17 cellular contexts compared by ENCODE assay signal in genomic region chr6:104603108-104603745, GRCh38.
DNase-seq lines count a peak whose midpoint lies in the region; ATAC-seq and TF ChIP-seq lines count a peak whose summit lies in the region.
"Had no signal": no experiment of that assay in that cellular context is flagged by ENCODE, and none has a peak within 500 bp of the region (broad histone marks: within the 10 kb centered on the region; RNA-seq: fewer than 3 reads in every experiment).

No MANE protein-coding gene starts in this region.

- peak; percentile 80 for ATAC-seq in activated naive CD8-positive, alpha-beta T cell treated with anti-CD3 and anti-CD28 coated beads, Interleukin-2, amount 50 U/mL, for 24 hours
- ATAC-seq in HG03378 (IDR thresholded peaks at IDR 0.05; ENCODE audit: unreplicated experiment) = no peak

- no peak overlapping the region for H3K4me3 Mint-ChIP-seq in activated CD4-positive, alpha-beta T cell treated with anti-CD3 and anti-CD28 coated beads, Interleukin-2, amount 10 ng/mL, durations not matched to agents 24 days and 14 days
- H3K4me3 Mint-ChIP-seq in activated CD4-positive, alpha-beta T cell treated with anti-CD3 and anti-CD28 coated beads, Interleukin-2, amount 10 ng/mL, durations not matched to agents 7 days and 5 days = no peak overlapping the region
- H3K4me3 Mint-ChIP-seq in activated naive CD8-positive, alpha-beta T cell treated with anti-CD3 and anti-CD28 coated beads, Interleukin-2, amount 50 U/mL, for 24 hours = no peak overlapping the region
- H3K4me3 Mint-ChIP-seq in progenitor cell of endocrine pancreas (ENCODE audit: low read depth) = no peak overlapping the region

- TF ChIP-seq CTCF in progenitor cell of endocrine pancreas (IDR thresholded peaks at IDR 0.05; ENCODE audit: unreplicated experiment) = no peak

- peak; percentile 60 for DNase-seq in activated CD4-positive, alpha-beta T cell treated with anti-CD3 and anti-CD28 coated beads, Interleukin-2, amount 10 ng/mL, durations not matched to agents 24 days and 14 days
- DNase-seq in activated CD4-positive, alpha-beta T cell treated with anti-CD3 and anti-CD28 coated beads, Interleukin-2, amount 10 ng/mL, durations not matched to agents 7 days and 5 days = no peak
- DNase-seq in MV-4-11 (lab: John Stamatoyannopoulos, UW) (peak; percentile 14), progenitor cell of endocrine pancreas (ENCODE audit: low spot score, unreplicated experiment) (no peak), NCI-H446 (lab: John Stamatoyannopoulos, UW) (no peak), ACHN (no peak)
- DNase-seq in activated naive CD8-positive, alpha-beta T cell treated with anti-CD3 and anti-CD28 coated beads, Interleukin-2, amount 50 U/mL, for 24 hours = no peak
- DNase-seq: activated CD8-positive, alpha-beta memory T cell treated with anti-CD3 and anti-CD28 coated beads for 24 hours; Caco-2; DMS79 treated with DMSO at 0.1 percent for 48 hours; HCEC 1CT; MG63; NCI-H1694; NCI-H748 treated with DMSO at 0.1 percent for 48 hours; SJCRH30 had no signal

- intact Hi-C loops in activated CD4-positive, alpha-beta T cell treated with anti-CD3 and anti-CD28 coated beads, Interleukin-2, amount 10 ng/mL, durations not matched to agents 24 days and 14 days (cut with micrococcal nuclease) = no loop called here

- POLR2A ChIA-PET in activated CD4-positive, alpha-beta T cell treated with anti-CD3 and anti-CD28 coated beads, Interleukin-2, amount 10 ng/mL, durations not matched to agents 7 days and 5 days (lab: Charles Lee) = no interaction called here

- H3K4me1 Mint-ChIP-seq in activated CD4-positive, alpha-beta T cell treated with anti-CD3 and anti-CD28 coated beads, Interleukin-2, amount 10 ng/mL, durations not matched to agents 24 days and 14 days = peaks cover 20% of the 10 kb centered on the region
- peaks cover 11% of the 10 kb centered on the region for H3K4me1 Mint-ChIP-seq in activated CD4-positive, alpha-beta T cell treated with anti-CD3 and anti-CD28 coated beads, Interleukin-2, amount 10 ng/mL, durations not matched to agents 7 days and 5 days
- peaks cover 15% of the 10 kb centered on the region for H3K4me1 Mint-ChIP-seq in activated naive CD8-positive, alpha-beta T cell treated with anti-CD3 and anti-CD28 coated beads, Interleukin-2, amount 50 U/mL, for 24 hours
- peaks cover 29% of the 10 kb centered on the region for H3K4me1 Mint-ChIP-seq in progenitor cell of endocrine pancreas (ENCODE audit: low read depth)

- in situ Hi-C loops in ACHN (cut with HindIII; ENCODE audit: low pct_ligation_motif_present, low pct_unique_long_range_greater_than_20kb, low sequenced_read_pairs) = no loop called here

- CTCF ChIA-PET in activated CD4-positive, alpha-beta T cell treated with anti-CD3 and anti-CD28 coated beads, Interleukin-2, amount 10 ng/mL, durations not matched to agents 7 days and 5 days (lab: Charles Lee) = no interaction called here

- peaks cover 5% of the 10 kb centered on the region for H3K9me3 Mint-ChIP-seq in activated CD4-positive, alpha-beta T cell treated with anti-CD3 and anti-CD28 coated beads, Interleukin-2, amount 10 ng/mL, durations not matched to agents 24 days and 14 days
- H3K9me3 Mint-ChIP-seq in activated CD4-positive, alpha-beta T cell treated with anti-CD3 and anti-CD28 coated beads, Interleukin-2, amount 10 ng/mL, durations not matched to agents 7 days and 5 days = no peaks in the 10 kb centered on the region
- no peaks in the 10 kb centered on the region for H3K9me3 Mint-ChIP-seq in activated naive CD8-positive, alpha-beta T cell treated with anti-CD3 and anti-CD28 coated beads, Interleukin-2, amount 50 U/mL, for 24 hours
- no peaks in the 10 kb centered on the region for H3K9me3 Mint-ChIP-seq in progenitor cell of endocrine pancreas (ENCODE audit: low read depth)

- H3K36me3 Mint-ChIP-seq in activated CD4-positive, alpha-beta T cell treated with anti-CD3 and anti-CD28 coated beads, Interleukin-2, amount 10 ng/mL, durations not matched to agents 24 days and 14 days (ENCODE audit: low read depth) = no peaks in the 10 kb centered on the region
- no peaks in the 10 kb centered on the region for H3K36me3 Mint-ChIP-seq in activated CD4-positive, alpha-beta T cell treated with anti-CD3 and anti-CD28 coated beads, Interleukin-2, amount 10 ng/mL, durations not matched to agents 7 days and 5 days (ENCODE audit: low read depth)
- no peaks in the 10 kb centered on the region for H3K36me3 Mint-ChIP-seq in activated naive CD8-positive, alpha-beta T cell treated with anti-CD3 and anti-CD28 coated beads, Interleukin-2, amount 50 U/mL, for 24 hours (ENCODE audit: low read depth)
- no peaks in the 10 kb centered on the region for H3K36me3 Mint-ChIP-seq in progenitor cell of endocrine pancreas (ENCODE audit: insufficient read depth)

- H3K27ac Mint-ChIP-seq in activated CD4-positive, alpha-beta T cell treated with anti-CD3 and anti-CD28 coated beads, Interleukin-2, amount 10 ng/mL, durations not matched to agents 24 days and 14 days = peak overlapping the region; percentile 0
- H3K27ac Mint-ChIP-seq in activated CD4-positive, alpha-beta T cell treated with anti-CD3 and anti-CD28 coated beads, Interleukin-2, amount 10 ng/mL, durations not matched to agents 7 days and 5 days = no peak overlapping the region
- H3K27ac Mint-ChIP-seq in activated naive CD8-positive, alpha-beta T cell treated with anti-CD3 and anti-CD28 coated beads, Interleukin-2, amount 50 U/mL, for 24 hours = peak overlapping the region; percentile 8
- peak overlapping the region; percentile 26 for H3K27ac Mint-ChIP-seq in progenitor cell of endocrine pancreas

- H3K27me3 Mint-ChIP-seq in activated CD4-positive, alpha-beta T cell treated with anti-CD3 and anti-CD28 coated beads, Interleukin-2, amount 10 ng/mL, durations not matched to agents 24 days and 14 days = no peaks in the 10 kb centered on the region
- H3K27me3 Mint-ChIP-seq in activated CD4-positive, alpha-beta T cell treated with anti-CD3 and anti-CD28 coated beads, Interleukin-2, amount 10 ng/mL, durations not matched to agents 7 days and 5 days = no peaks in the 10 kb centered on the region
- no peaks in the 10 kb centered on the region for H3K27me3 Mint-ChIP-seq in activated naive CD8-positive, alpha-beta T cell treated with anti-CD3 and anti-CD28 coated beads, Interleukin-2, amount 50 U/mL, for 24 hours
- no peaks in the 10 kb centered on the region for H3K27me3 Mint-ChIP-seq in progenitor cell of endocrine pancreas
- H3K27me3 Mint-ChIP-seq: type B pancreatic cell had no signal

Comparison
In these comparisons a context has a peak if more than half of its experiments do, and no peak if none do; other contexts are left out.
1. DNase-seq: peak in activated CD4-positive, alpha-beta T cell treated with anti-CD3 and anti-CD28 coated beads, Interleukin-2, amount 10 ng/mL, durations not matched to agents 24 days and 14 days (single experiment) and MV-4-11 (single experiment); none in activated CD4-positive, alpha-beta T cell treated with anti-CD3 and anti-CD28 coated beads, Interleukin-2, amount 10 ng/mL, durations not matched to agents 7 days and 5 days (single experiment), activated naive CD8-positive, alpha-beta T cell treated with anti-CD3 and anti-CD28 coated beads, Interleukin-2, amount 50 U/mL, for 24 hours (single experiment), progenitor cell of endocrine pancreas (single experiment), NCI-H446 (0 of 2) and ACHN (single experiment).